ENCODE assay signal across 11 cellular contexts in the genomic region with DNA sequence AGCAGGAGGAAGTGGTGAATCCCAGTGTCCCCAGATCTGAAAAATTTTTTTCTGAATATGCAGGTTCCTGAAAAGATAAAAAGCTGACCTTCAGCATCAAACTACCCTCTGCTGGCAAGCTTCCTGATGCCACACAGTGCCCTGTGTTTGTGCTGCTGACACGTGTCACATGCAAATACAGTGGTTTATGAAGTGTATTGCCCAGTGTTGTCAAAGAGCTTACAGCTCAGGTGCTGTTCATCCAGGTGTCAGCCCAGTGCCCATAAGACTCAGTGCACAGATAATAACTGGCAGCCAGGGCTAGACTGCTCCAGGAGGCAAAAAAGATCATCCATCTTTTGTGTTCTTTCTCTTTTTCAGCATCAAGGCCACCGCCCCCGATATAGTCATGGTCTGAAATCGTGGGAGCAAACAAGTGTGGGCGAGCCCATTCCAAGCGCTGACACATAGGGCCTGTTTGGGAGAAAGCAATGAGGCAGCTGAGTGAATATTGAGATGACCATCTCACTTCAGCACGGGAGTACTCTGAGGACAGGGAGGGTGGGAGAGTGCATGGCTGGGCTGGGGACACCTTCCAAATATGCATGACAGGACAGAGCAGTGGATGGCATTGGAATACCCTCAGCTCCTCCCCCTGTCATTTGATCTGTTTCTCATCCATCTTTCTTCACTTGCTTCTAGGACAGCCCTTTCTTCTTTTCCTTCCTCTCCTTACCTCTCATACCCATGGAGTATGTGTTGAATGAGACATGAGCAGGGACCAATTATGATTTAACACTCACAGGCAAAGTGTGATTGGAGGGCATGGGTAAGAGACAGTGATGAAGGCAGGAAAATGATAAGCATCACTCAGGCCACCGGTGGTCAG. TPM values are rescaled to one million over a fixed set of nuclear protein-coding genes. Genes with fewer than 3 reads are reported as not detected.
DNase-seq lines count a peak whose midpoint lies in the region; ATAC-seq and FAIRE-seq lines count a peak whose summit lies in the region.
"Had no signal": no experiment of that assay in that cellular context is flagged by ENCODE, and none has a peak within 500 bp of the region (broad histone marks: within the 10 kb centered on the region; RNA-seq: fewer than 3 reads in every experiment).

No MANE protein-coding gene starts in this region.

- POLR2A ChIA-PET in activated CD4-positive, alpha-beta T cell treated with anti-CD3 and anti-CD28 coated beads for 36 hours (lab: Charles Lee) = interaction anchor here (0.6 kb wide), 1 partner anchor 1748 kb away, joined by 4 read pairs; no protein-coding TSS in a partner anchor

- no peak overlapping the region for H3K4me3 Mint-ChIP-seq in stimulated activated naive CD8-positive, alpha-beta T cell treated with anti-CD3 and anti-CD28 coated beads, Interleukin-15, amount 100 ng/mL, for 72 hours
- no peak overlapping the region for H3K4me3 Mint-ChIP-seq in activated T-helper 17 cell treated with anti-CD3 and anti-CD28 coated beads, Interleukin-2, amount 50 U/mL, for 72 hours
- H3K4me3 Mint-ChIP-seq in activated CD4-positive, alpha-beta T cell treated with anti-CD3 and anti-CD28 coated beads for 36 hours = no peak overlapping the region
- H3K4me3 Mint-ChIP-seq: nephron progenitor cell had no signal

- H3K36me3 Mint-ChIP-seq in activated T-helper 17 cell treated with anti-CD3 and anti-CD28 coated beads, Interleukin-2, amount 50 U/mL, for 72 hours (ENCODE audit: low read depth) = no peaks in the 10 kb centered on the region
- no peaks in the 10 kb centered on the region for H3K36me3 Mint-ChIP-seq in activated CD4-positive, alpha-beta T cell treated with anti-CD3 and anti-CD28 coated beads for 36 hours (ENCODE audit: low read depth)

- H3K4me1 Mint-ChIP-seq in stimulated activated naive CD8-positive, alpha-beta T cell treated with anti-CD3 and anti-CD28 coated beads, Interleukin-15, amount 100 ng/mL, for 72 hours = no peaks in the 10 kb centered on the region
- H3K4me1 Mint-ChIP-seq in activated T-helper 17 cell treated with anti-CD3 and anti-CD28 coated beads, Interleukin-2, amount 50 U/mL, for 72 hours = peaks cover 5% of the 10 kb centered on the region
- peaks cover 5% of the 10 kb centered on the region for H3K4me1 Mint-ChIP-seq in activated CD4-positive, alpha-beta T cell treated with anti-CD3 and anti-CD28 coated beads for 36 hours

- CTCF ChIA-PET in activated CD4-positive, alpha-beta T cell treated with anti-CD3 and anti-CD28 coated beads for 36 hours (lab: Charles Lee) = no interaction called here

- intact Hi-C loops in activated CD4-positive, alpha-beta T cell treated with anti-CD3 and anti-CD28 coated beads for 36 hours (cut with DNase I, micrococcal nuclease) = no loop called here

- no peaks in the 10 kb centered on the region for H3K9me3 Mint-ChIP-seq in stimulated activated naive CD8-positive, alpha-beta T cell treated with anti-CD3 and anti-CD28 coated beads, Interleukin-15, amount 100 ng/mL, for 72 hours
- H3K9me3 Mint-ChIP-seq in activated T-helper 17 cell treated with anti-CD3 and anti-CD28 coated beads, Interleukin-2, amount 50 U/mL, for 72 hours = peaks cover 8% of the 10 kb centered on the region
- no peaks in the 10 kb centered on the region for H3K9me3 Mint-ChIP-seq in activated CD4-positive, alpha-beta T cell treated with anti-CD3 and anti-CD28 coated beads for 36 hours (ENCODE audit: low read depth)

- peak; percentile 33 for ATAC-seq in stimulated activated naive CD8-positive, alpha-beta T cell treated with anti-CD3 and anti-CD28 coated beads, Interleukin-15, amount 100 ng/mL, for 72 hours
- ATAC-seq in stimulated activated naive CD8-positive, alpha-beta T cell treated with anti-CD3 and anti-CD28 coated beads, Interleukin-15, Interleukin-2, amounts not matched to agents 100 U/mL and 50 U/mL, for 24 hours = no peak
- peak; percentile 71 for ATAC-seq in HG03060 (IDR thresholded peaks at IDR 0.05; ENCODE audit: low read depth, unreplicated experiment)
- ATAC-seq in activated T-helper 17 cell treated with anti-CD3 and anti-CD28 coated beads, Interleukin-2, amount 50 U/mL, for 72 hours (replicated peaks) = peak; percentile 39
- no peak for ATAC-seq in activated CD4-positive, alpha-beta T cell treated with anti-CD3 and anti-CD28 coated beads for 36 hours

- peaks cover 39% of the 10 kb centered on the region for H3K27me3 Mint-ChIP-seq in stimulated activated naive CD8-positive, alpha-beta T cell treated with anti-CD3 and anti-CD28 coated beads, Interleukin-15, amount 100 ng/mL, for 72 hours
- peaks cover 36% of the 10 kb centered on the region for H3K27me3 Mint-ChIP-seq in activated T-helper 17 cell treated with anti-CD3 and anti-CD28 coated beads, Interleukin-2, amount 50 U/mL, for 72 hours
- H3K27me3 Mint-ChIP-seq in activated CD4-positive, alpha-beta T cell treated with anti-CD3 and anti-CD28 coated beads for 36 hours = peaks cover 31% of the 10 kb centered on the region

- no peak for DNase-seq in stimulated activated naive CD8-positive, alpha-beta T cell treated with anti-CD3 and anti-CD28 coated beads, Interleukin-15, amount 100 ng/mL, for 72 hours
- DNase-seq in stimulated activated naive CD8-positive, alpha-beta T cell treated with anti-CD3 and anti-CD28 coated beads, Interleukin-15, Interleukin-2, amounts not matched to agents 100 U/mL and 50 U/mL, for 24 hours = no peak
- DNase-seq in urothelium cell line (ENCODE audit: low spot score) (no peak), NCI-H748 (lab: John Stamatoyannopoulos, UW; ENCODE audit: unreplicated experiment) (no peak), DMS153 (lab: John Stamatoyannopoulos, UW) (no peak)
- DNase-seq in activated CD4-positive, alpha-beta T cell treated with anti-CD3 and anti-CD28 coated beads for 36 hours = no peak
- DNase-seq: esophagus squamous epithelium, nephron progenitor cell had no signal

- H3K27ac Mint-ChIP-seq in stimulated activated naive CD8-positive, alpha-beta T cell treated with anti-CD3 and anti-CD28 coated beads, Interleukin-15, amount 100 ng/mL, for 72 hours = no peak overlapping the region
- H3K27ac Mint-ChIP-seq in activated T-helper 17 cell treated with anti-CD3 and anti-CD28 coated beads, Interleukin-2, amount 50 U/mL, for 72 hours = no peak overlapping the region
- no peak overlapping the region for H3K27ac Mint-ChIP-seq in activated CD4-positive, alpha-beta T cell treated with anti-CD3 and anti-CD28 coated beads for 36 hours
- H3K27ac Mint-ChIP-seq: nephron progenitor cell had no signal

- no peak for FAIRE-seq in urothelium cell line (lab: Jason Lieb, UNC)
- FAIRE-seq: G401.6 had no signal

RNA-seq across cellular contexts. Expression of gene KCNK1, which starts 6.4 kb away (rescaled TPM):
- 1 to 10 TPM; 3.4 to 10.0 TPM for total RNA-seq in activated T-helper 17 cell treated with anti-CD3 and anti-CD28 coated beads, Interleukin-2, amount 50 U/mL, for 72 hours
- total RNA-seq in activated CD4-positive, alpha-beta T cell treated with anti-CD3 and anti-CD28 coated beads for 36 hours = 1 to 10 TPM in 1 of 2 experiments, under 1 TPM in 1; 0.91 to 1.1 TPM

Comparison
In these comparisons a context has a peak if more than half of its experiments do, and no peak if none do; other contexts are left out.
1. ATAC-seq: peak in stimulated activated naive CD8-positive, alpha-beta T cell treated with anti-CD3 and anti-CD28 coated beads, Interleukin-15, amount 100 ng/mL, for 72 hours (single experiment), HG03060 (single experiment) and activated T-helper 17 cell treated with anti-CD3 and anti-CD28 coated beads, Interleukin-2, amount 50 U/mL, for 72 hours (single experiment); none in stimulated activated naive CD8-positive, alpha-beta T cell treated with anti-CD3 and anti-CD28 coated beads, Interleukin-15, Interleukin-2, amounts not matched to agents 100 U/mL and 50 U/mL, for 24 hours (single experiment) and activated CD4-positive, alpha-beta T cell treated with anti-CD3 and anti-CD28 coated beads for 36 hours (single experiment).